ENCODE assay signal across 8 cellular contexts in genomic region chr5:75336625-75337336, GRCh38. TPM values are rescaled to one million over a fixed set of nuclear protein-coding genes. Genes with fewer than 3 reads are reported as not detected.
DNase-seq lines count a peak whose midpoint lies in the region; ATAC-seq, FAIRE-seq and TF ChIP-seq lines count a peak whose summit lies in the region.

Gene HMGCR (plus strand): TSS chr5:75337220. CDS start chr5:75342606, 5,386 bp downstream.

- peak within 1 kb of the TSS; percentile 90 to 91 for H3K4me3 ChIP-seq in kidney (ENCODE audit: low read length in 2 of 2)

- H3K27me3 Mint-ChIP-seq in chondrocyte (ENCODE audit: low read depth), result no peaks in the 10 kb centered on the region

- intact Hi-C loops in kidney (cut with DNase I), result no loop called here

- peak; percentile 98 for FAIRE-seq in kidney (lab: Jason Lieb, UNC)

- peak within 1 kb of the TSS; percentile 91 to 92 for H3K9ac ChIP-seq in kidney (ENCODE audit: low read length in 2 of 2)

- peaks cover 0 to 6% of the 10 kb centered on the region in 2 donors for H3K4me1 ChIP-seq in kidney (ENCODE audit: control insufficient read depth in 1 of 2, insufficient read depth in 1 of 2, low read depth in 1 of 2, low read length in 2 of 2)

- peak; percentile 99 for ATAC-seq in GM19043 (IDR thresholded peaks at IDR 0.05; ENCODE audit: low read depth, unreplicated experiment)
- peak; percentile 97 for ATAC-seq in HG03378 (IDR thresholded peaks at IDR 0.05; ENCODE audit: unreplicated experiment)

- TF ChIP-seq CTCF in chondrocyte (IDR thresholded peaks at IDR 0.05) (peak; percentile 59), kidney (IDR thresholded peaks at IDR 0.05; ENCODE audit: borderline replicate concordance, extremely low read depth, insufficient read depth) (peak; percentile 3)

- no peaks in the 10 kb centered on the region for H3K9me3 Mint-ChIP-seq in chondrocyte (ENCODE audit: low read depth)

- no peak within 1 kb of the TSS for H3K4me3 Mint-ChIP-seq in chondrocyte (ENCODE audit: unreplicated experiment)

- no peaks in the 10 kb centered on the region for H3K9me3 ChIP-seq in kidney (ENCODE audit: control insufficient read depth in 1 of 2, low read length in 2 of 2)

- H3K27ac Mint-ChIP-seq in chondrocyte (ENCODE audit: unreplicated experiment), result no peak within 1 kb of the TSS

- H3K36me3 Mint-ChIP-seq in chondrocyte (ENCODE audit: low read depth), result no peaks in the 10 kb centered on the region

- no peaks in the 10 kb centered on the region for H3K36me3 ChIP-seq in kidney (ENCODE audit: control insufficient read depth in 1 of 2, insufficient read depth in 2 of 2, low read length in 2 of 2)

- DNase-seq in Ammon's horn (ENCODE audit: low spot score) (peak; percentile 100), NCI-H460 (ENCODE audit: extremely low read depth, low read depth) (peak; percentile 99), chondrocyte (ENCODE audit: low spot score) (peak; percentile 99), kidney (peak; percentile 100)
- DNase-seq in activated CD4-positive, alpha-beta T cell treated with anti-CD3 and anti-CD28 coated beads for 1 hour, result peak; percentile 97
- peak; percentile 96 to 98 for DNase-seq in stimulated activated CD4-positive, alpha-beta T cell treated with anti-CD3 and anti-CD28 coated beads, Interleukin-15, amount 100 ng/mL, for 48 hours (ENCODE audit: low read depth in 2 of 2)

- H3K4me1 Mint-ChIP-seq in chondrocyte (ENCODE audit: low read depth), result peaks cover 39% of the 10 kb centered on the region

- H3K27ac ChIP-seq in kidney (ENCODE audit: low read depth in 2 of 2, low read length in 2 of 2), result peak within 1 kb of the TSS; percentile 88 to 90

RNA-seq across cellular contexts. Expression of gene HMGCR, which starts in this region (rescaled TPM):
- 22.6 and 25.5 TPM in 2 replicates for total RNA-seq in NCI-H460 (2014; rRNA removed; shearing (Covaris generic))
- polyA plus RNA-seq in NCI-H460 (2014; cell fraction: nucleus; rRNA removed), result 33.9 and 62.8 TPM in 2 replicates
- 63.2 to 75.9 TPM (median 73.1 TPM) in 3 replicates for total RNA-seq in chondrocyte
- total RNA-seq in kidney, result 39.0 TPM
- polyA plus RNA-seq in kidney (ENCODE audit: insufficient read depth, low read depth, low replicate concordance), result 16.4 TPM

Comparison
In these comparisons a context has a peak if more than half of its experiments do, and no peak if none do; other contexts are left out.
1. Peak in every context shown above with its lines: DNase-seq, ATAC-seq, H3K4me3 ChIP-seq and H3K27ac ChIP-seq.